10 cellular contexts compared by ENCODE assay signal in the genomic region with DNA sequence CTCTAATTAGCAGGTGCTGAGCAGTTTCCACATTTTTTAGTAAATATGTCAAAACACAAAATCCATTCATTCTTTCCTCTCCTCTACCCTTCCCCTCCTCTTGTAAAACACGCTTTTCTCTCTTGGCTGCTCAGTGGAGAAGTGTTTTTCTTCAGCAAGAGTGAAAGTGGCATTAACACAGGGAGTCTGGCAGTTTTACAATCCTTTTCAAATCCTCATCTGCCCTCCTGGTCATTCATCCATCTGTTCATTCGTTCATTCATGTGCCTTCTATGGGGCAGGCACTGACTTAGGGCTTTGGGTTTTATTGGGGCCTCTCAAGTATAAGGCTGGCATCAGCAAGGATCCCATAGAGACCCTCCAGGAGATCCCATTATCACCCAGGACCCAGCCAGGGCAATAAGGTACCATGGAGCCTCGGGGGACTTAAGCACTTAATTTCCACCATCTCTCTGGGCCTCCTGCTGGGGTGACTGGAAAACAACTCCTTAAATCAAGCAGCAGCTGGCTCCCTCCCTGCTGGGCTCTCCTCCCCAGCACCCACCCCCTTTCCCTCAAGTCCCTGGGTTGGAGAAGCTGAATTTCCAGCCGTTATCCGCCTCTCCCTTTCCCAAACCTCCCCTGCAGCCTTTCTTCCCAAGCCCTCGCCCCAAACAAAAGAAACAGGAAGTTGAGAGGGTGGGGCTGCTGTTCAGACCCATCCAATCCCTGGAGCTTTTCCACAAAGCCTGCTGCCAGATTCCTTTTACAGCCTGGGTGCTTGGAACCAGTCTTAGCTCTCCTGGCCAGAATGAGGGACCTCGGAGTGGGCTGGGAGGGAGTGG. TPM values are rescaled to one million over a fixed set of nuclear protein-coding genes. Genes with fewer than 3 reads are reported as not detected.
DNase-seq lines count a peak whose midpoint lies in the region; ATAC-seq, FAIRE-seq and TF ChIP-seq lines count a peak whose summit lies in the region.
"Had no signal": no experiment of that assay in that cellular context is flagged by ENCODE, and none has a peak within 500 bp of the region (broad histone marks: within the 10 kb centered on the region; RNA-seq: fewer than 3 reads in every experiment).

No MANE protein-coding gene starts in this region.

- H3K27ac Mint-ChIP-seq in osteocyte (ENCODE audit: unreplicated experiment): peak overlapping the region; percentile 91
- no peak overlapping the region for H3K27ac Mint-ChIP-seq in activated naive CD8-positive, alpha-beta T cell treated with anti-CD3 and anti-CD28 coated beads, Interleukin-2, amount 50 U/mL, for 24 hours

- no peak for TF ChIP-seq POLR2A in H54 (IDR thresholded peaks at IDR 0.05; ENCODE audit: low read depth, low read length)

- DNase-seq in H54 (ENCODE audit: insufficient read length, low spot score): peak; percentile 42
- DNase-seq in NCI-H69 (lab: John Stamatoyannopoulos, UW): peak; percentile 100
- DNase-seq in fibroblast of mammary gland (ENCODE audit: low read depth): peak; percentile 47
- no peak for DNase-seq in osteocyte (ENCODE audit: extremely low spot score, unreplicated experiment)
- no peak for DNase-seq in activated naive CD8-positive, alpha-beta T cell treated with anti-CD3 and anti-CD28 coated beads, Interleukin-2, amount 50 U/mL, for 24 hours
- DNase-seq in NCI-H1048 (lab: John Stamatoyannopoulos, UW): no peak

- H3K36me3 Mint-ChIP-seq in osteocyte (ENCODE audit: unreplicated experiment): no peaks in the 10 kb centered on the region
- no peaks in the 10 kb centered on the region for H3K36me3 Mint-ChIP-seq in activated naive CD8-positive, alpha-beta T cell treated with anti-CD3 and anti-CD28 coated beads, Interleukin-2, amount 50 U/mL, for 24 hours (ENCODE audit: low read depth)

- H3K9me3 Mint-ChIP-seq in osteocyte (ENCODE audit: unreplicated experiment): no peaks in the 10 kb centered on the region
- H3K9me3 Mint-ChIP-seq in activated naive CD8-positive, alpha-beta T cell treated with anti-CD3 and anti-CD28 coated beads, Interleukin-2, amount 50 U/mL, for 24 hours: no peaks in the 10 kb centered on the region

- peak; percentile 9 for TF ChIP-seq CTCF in fibroblast of mammary gland (conservative IDR thresholded peaks at IDR 0.05; ENCODE audit: control insufficient read depth, insufficient read depth, low read depth, low read length)
- no peak for TF ChIP-seq CTCF in osteocyte (IDR thresholded peaks at IDR 0.05)

- H3K4me3 ChIP-seq in fibroblast of mammary gland (ENCODE audit: control insufficient read depth, low read depth, low read length): no peak overlapping the region

- H3K4me1 Mint-ChIP-seq in osteocyte (ENCODE audit: unreplicated experiment): peaks cover 49% of the 10 kb centered on the region
- H3K4me1 Mint-ChIP-seq in activated naive CD8-positive, alpha-beta T cell treated with anti-CD3 and anti-CD28 coated beads, Interleukin-2, amount 50 U/mL, for 24 hours: peaks cover 12% of the 10 kb centered on the region

- no peak for FAIRE-seq in H54 (lab: Jason Lieb, UNC)

- H3K4me3 Mint-ChIP-seq in osteocyte (ENCODE audit: unreplicated experiment): peak overlapping the region; percentile 51
- H3K4me3 Mint-ChIP-seq in activated naive CD8-positive, alpha-beta T cell treated with anti-CD3 and anti-CD28 coated beads, Interleukin-2, amount 50 U/mL, for 24 hours: no peak overlapping the region

- no peaks in the 10 kb centered on the region for H3K27me3 Mint-ChIP-seq in osteocyte (ENCODE audit: unreplicated experiment)
- H3K27me3 Mint-ChIP-seq in activated naive CD8-positive, alpha-beta T cell treated with anti-CD3 and anti-CD28 coated beads, Interleukin-2, amount 50 U/mL, for 24 hours: no peaks in the 10 kb centered on the region

- ATAC-seq in HG02870 (IDR thresholded peaks at IDR 0.05; ENCODE audit: unreplicated experiment): no peak
- no peak for ATAC-seq in HG03354 (IDR thresholded peaks at IDR 0.05; ENCODE audit: poor library complexity, severe bottlenecking, unreplicated experiment)
- ATAC-seq in activated naive CD8-positive, alpha-beta T cell treated with anti-CD3 and anti-CD28 coated beads, Interleukin-2, amount 50 U/mL, for 24 hours: no peak

RNA-seq across cellular contexts. Expression of a gene that starts 32.6 kb away (rescaled TPM):
- total RNA-seq in osteocyte: 1.3 TPM in 2 replicates
- total RNA-seq: liver, subcutaneous adipose tissue had no signal

Comparison
In these comparisons a context has a peak if more than half of its experiments do, and no peak if none do; other contexts are left out.
1. DNase-seq: peak in H54 (single experiment), NCI-H69 (single experiment) and fibroblast of mammary gland (single experiment); none in osteocyte (single experiment), activated naive CD8-positive, alpha-beta T cell treated with anti-CD3 and anti-CD28 coated beads, Interleukin-2, amount 50 U/mL, for 24 hours (single experiment) and NCI-H1048 (single experiment).